14 cellular contexts compared by ENCODE assay signal in genomic region chr11:126413426-126413825, GRCh38.
"Had no signal": no experiment of that assay in that cellular context is flagged by ENCODE, and none has a peak within 500 bp of the region (broad histone marks: within the 10 kb centered on the region; RNA-seq: fewer than 3 reads in every experiment).

No MANE protein-coding gene starts in this region.

- H3K27me3 ChIP-seq: right lobe of liver had no signal

- H3K4me3 ChIP-seq: right lobe of liver had no signal

- H3K36me3 Mint-ChIP-seq: activated naive CD4-positive, alpha-beta T cell treated with anti-CD3 and anti-CD28 coated beads, Interleukin-2, amount 50 U/mL, for 72 hours had no signal

- H3K9me3 ChIP-seq: right lobe of liver had no signal

- DNase-seq: activated effector memory CD4-positive, alpha-beta T cell treated with Interleukin-2 at 50 U/mL for 16 hours; activated T-cell treated with anti-CD3 and anti-CD28 coated beads, Interleukin-2, amount 50 U/mL, for 1 hour; anterior cingulate cortex; effector CD4-positive, alpha-beta T cell; hippocampal formation; naive thymus-derived CD4-positive, alpha-beta T cell; right lobe of liver; SIG-M5; stimulated activated CD4-positive, alpha-beta T cell treated with anti-CD3 and anti-CD28 coated beads, Interleukin-4, amount 100 ng/mL, for 1 hour; stimulated activated CD8-positive, alpha-beta memory T cell treated with anti-CD3 and anti-CD28 coated beads, Interleukin-4, amount 100 ng/mL, for 48 hours; stimulated activated naive CD8-positive, alpha-beta T cell treated with anti-CD3 and anti-CD28 coated beads, Interleukin-15, Interleukin-2, amounts not matched to agents 100 U/mL and 50 U/mL, for 24 hours; trophoblast cell had no signal

- H3K27ac Mint-ChIP-seq: activated naive CD4-positive, alpha-beta T cell treated with anti-CD3 and anti-CD28 coated beads, Interleukin-2, amount 50 U/mL, for 72 hours; naive thymus-derived CD4-positive, alpha-beta T cell had no signal

- ATAC-seq: activated CD4-positive, CD25-positive, alpha-beta regulatory T cell treated with anti-CD3 and anti-CD28 coated beads, Interleukin-2, amount 50 U/mL, for 24 hours; activated naive CD4-positive, alpha-beta T cell treated with anti-CD3 and anti-CD28 coated beads, Interleukin-2, amount 50 U/mL, for 72 hours; naive thymus-derived CD4-positive, alpha-beta T cell; right lobe of liver; stimulated activated naive CD8-positive, alpha-beta T cell treated with anti-CD3 and anti-CD28 coated beads, Interleukin-15, Interleukin-2, amounts not matched to agents 100 U/mL and 50 U/mL, for 24 hours had no signal

- H3K4me3 Mint-ChIP-seq: naive thymus-derived CD4-positive, alpha-beta T cell had no signal

- H3K9me3 Mint-ChIP-seq: activated naive CD4-positive, alpha-beta T cell treated with anti-CD3 and anti-CD28 coated beads, Interleukin-2, amount 50 U/mL, for 72 hours had no signal
